20 cellular contexts compared by ENCODE assay signal in the genomic region with DNA sequence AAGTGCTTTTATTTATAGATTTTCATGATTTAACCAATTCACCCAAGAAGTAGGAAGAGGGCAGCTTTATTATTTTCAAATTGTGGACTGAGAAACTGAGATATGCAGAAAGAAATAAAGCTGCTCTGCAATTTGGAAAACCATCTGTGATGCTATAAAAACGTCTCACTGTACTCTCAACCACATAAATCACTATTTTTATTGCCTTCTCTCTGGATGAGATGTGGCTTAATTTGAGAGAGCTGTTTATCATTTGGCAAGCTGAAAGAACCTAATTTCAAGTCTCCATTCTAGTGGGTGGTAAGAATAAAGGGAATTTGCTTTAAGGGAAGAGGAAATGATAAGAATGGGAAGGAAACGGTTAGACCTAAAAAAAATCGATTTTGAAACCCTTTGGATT. TPM values are rescaled to one million over a fixed set of nuclear protein-coding genes. Genes with fewer than 3 reads are reported as not detected.
DNase-seq lines count a peak whose midpoint lies in the region; ATAC-seq and TF ChIP-seq lines count a peak whose summit lies in the region.
"Had no signal": no experiment of that assay in that cellular context is flagged by ENCODE, and none has a peak within 500 bp of the region (broad histone marks: within the 10 kb centered on the region; RNA-seq: fewer than 3 reads in every experiment).

No MANE protein-coding gene starts in this region.

- H4K8ac ChIP-seq in H9 (replicated peaks; ENCODE audit: insufficient read length, low read depth, low read length) = no peak overlapping the region

- TF ChIP-seq CTCF in foreskin fibroblast (IDR thresholded peaks at IDR 0.05; ENCODE audit: low read depth, low read length) (no peak), uterus (IDR thresholded peaks at IDR 0.05) (no peak), H9 (conservative IDR thresholded peaks at IDR 0.05) (no peak)

- peaks cover 0 to 13% of the 10 kb centered on the region in 2 donors for H3K27me3 Mint-ChIP-seq in stimulated activated naive B cell treated with anti-CD40 and anti-IgM and Interleukin-4, amounts not matched to agents 10 μg/mL and 1 μg/mL and 100 μg/mL, for 72 hours
- peaks cover 3% of the 10 kb centered on the region for H3K27me3 Mint-ChIP-seq in H9 (ENCODE audit: low read depth)
- H3K27me3 Mint-ChIP-seq: CD4-positive, CD25-positive, alpha-beta regulatory T cell had no signal

- no peak overlapping the region for H2BK15ac ChIP-seq in H9 (ENCODE audit: low read depth, low read length)

- no peak overlapping the region for H3T11ph ChIP-seq in H9 (ENCODE audit: low read length)

- H3K79me2 ChIP-seq in H9 (ENCODE audit: insufficient read depth, low read length) = no peaks in the 10 kb centered on the region

- intact Hi-C loops in uterus (cut with DNase I; ENCODE audit: low total_unique reads) = no loop called here

- no peak overlapping the region for H2AFZ ChIP-seq in H9 (ENCODE audit: low read length)

- H4K91ac ChIP-seq in H9 (ENCODE audit: insufficient read length, low read depth, low read length) = no peak overlapping the region

- no peak overlapping the region for H3K4me3 Mint-ChIP-seq in stimulated activated naive B cell treated with anti-CD40 and anti-IgM and Interleukin-4, amounts not matched to agents 10 μg/mL and 1 μg/mL and 100 μg/mL, for 72 hours
- no peak overlapping the region for H3K4me3 Mint-ChIP-seq in H9
- H3K4me3 Mint-ChIP-seq: CD4-positive, CD25-positive, alpha-beta regulatory T cell had no signal

- H2BK120ac ChIP-seq in H9 (ENCODE audit: low read depth, low read length, poor library complexity, severe bottlenecking) = no peak overlapping the region

- no peak overlapping the region for H3K27ac Mint-ChIP-seq in stimulated activated naive B cell treated with anti-CD40 and anti-IgM and Interleukin-4, amounts not matched to agents 10 μg/mL and 1 μg/mL and 100 μg/mL, for 72 hours
- no peak overlapping the region for H3K27ac Mint-ChIP-seq in H9
- H3K27ac Mint-ChIP-seq: CD4-positive, CD25-positive, alpha-beta regulatory T cell had no signal

- DNase-seq in NOMO-1 (lab: John Stamatoyannopoulos, UW; ENCODE audit: unreplicated experiment in 2 of 2) (peak; percentile 10 to 19), NOMO-1 treated with dmso at 0.1 percent for 144 hours (lab: John Stamatoyannopoulos, UW; ENCODE audit: unreplicated experiment) (no peak), NCI-H1694 treated with DMSO at 0.1 percent for 48 hours (lab: John Stamatoyannopoulos, UW) (peak; percentile 63), foreskin fibroblast (peak; percentile 28 to 58), uterus (no peak), H9 (no peak), ureter (ENCODE audit: low spot score) (no peak)
- no peak for DNase-seq in stimulated activated naive B cell treated with anti-CD40 and anti-IgM and Interleukin-4, amounts not matched to agents 10 μg/mL and 1 μg/mL and 100 μg/mL, for 72 hours
- DNase-seq: Caco-2; CD4-positive, CD25-positive, alpha-beta regulatory T cell; DMS53; HCEC 1CT; MG63; NCI-H1092 treated with DMSO at 0.1 percent for 48 hours; NCI-H1930; NCI-H510A; NCI-H774; Peyer's patch had no signal

- no peaks in the 10 kb centered on the region for H3K36me3 ChIP-seq in uterus
- H3K36me3 ChIP-seq: MG63, Peyer's patch had no signal

- no peak overlapping the region for H2BK20ac ChIP-seq in H9 (ENCODE audit: low read depth, low read length, poor library complexity, severe bottlenecking)

- H4K5ac ChIP-seq in H9 (ENCODE audit: insufficient read length, low read depth, low read length) = no peak overlapping the region

- H3K9me3 ChIP-seq in uterus (no peaks in the 10 kb centered on the region), H9 (ENCODE audit: control insufficient read depth, low read depth, low read length) (peaks cover 10% of the 10 kb centered on the region)
- H3K9me3 ChIP-seq: MG63 had no signal

- no peak overlapping the region for H3K4ac ChIP-seq in H9 (ENCODE audit: low read depth, low read length)

- H2AK5ac ChIP-seq in H9 (ENCODE audit: insufficient read length, low read length) = no peak overlapping the region

- WGBS in H9 (ENCODE audit: extremely low coverage, insufficient read length, low lambda C conversion rate) = 100% methylated on average over 2 of the region's 3 CpGs

- H3K18ac ChIP-seq in H9 (ENCODE audit: insufficient read length, low read depth, low read length) = no peak overlapping the region

- peaks cover 12 to 25% of the 10 kb centered on the region in 2 donors for H3K4me1 Mint-ChIP-seq in stimulated activated naive B cell treated with anti-CD40 and anti-IgM and Interleukin-4, amounts not matched to agents 10 μg/mL and 1 μg/mL and 100 μg/mL, for 72 hours
- H3K4me1 Mint-ChIP-seq in H9 = peaks cover 2 to 3% of the 10 kb centered on the region in 2 experiments; a peak in 3 of 4 replicates
- H3K4me1 Mint-ChIP-seq: CD4-positive, CD25-positive, alpha-beta regulatory T cell had no signal

- peaks cover 15 to 16% of the 10 kb centered on the region in 2 donors for H3K36me3 Mint-ChIP-seq in stimulated activated naive B cell treated with anti-CD40 and anti-IgM and Interleukin-4, amounts not matched to agents 10 μg/mL and 1 μg/mL and 100 μg/mL, for 72 hours
- peaks cover 19 to 26% (median 22%) of the 10 kb centered on the region in 3 experiments for H3K36me3 Mint-ChIP-seq in H9 (ENCODE audit: insufficient read depth in 1 of 3, low read depth in 3 of 3)
- H3K36me3 Mint-ChIP-seq: CD4-positive, CD25-positive, alpha-beta regulatory T cell had no signal

- H3K27me3 ChIP-seq in uterus (no peaks in the 10 kb centered on the region), H9 (ENCODE audit: insufficient read depth, low read length) (no peaks in the 10 kb centered on the region)
- H3K27me3 ChIP-seq: MG63, Peyer's patch had no signal

- H3K4me2 ChIP-seq in H9 (ENCODE audit: insufficient read depth, insufficient read length, low read length) = no peak overlapping the region
- H3K4me2 ChIP-seq: A549 had no signal

- TF ChIP-seq POLR2A in uterus (IDR thresholded peaks at IDR 0.05) = no peak

- peak overlapping the region; percentile 27 to 40 for H3K27ac ChIP-seq in uterus
- no peak overlapping the region for H3K27ac ChIP-seq in H9 (ENCODE audit: insufficient read length, low read depth, low read length)
- H3K27ac ChIP-seq: A549, Peyer's patch had no signal

- H3K56ac ChIP-seq in H9 (ENCODE audit: insufficient read length, low read depth, low read length) = no peak overlapping the region

- H3K23me2 ChIP-seq in H9 (ENCODE audit: insufficient read length, low read depth, low read length, poor library complexity, severe bottlenecking) = no peaks in the 10 kb centered on the region

- H2BK12ac ChIP-seq in H9 (ENCODE audit: insufficient read length, low read depth, low read length) = no peak overlapping the region

- H3K4me3 ChIP-seq in foreskin fibroblast (ENCODE audit: low read depth in 1 of 2, low read length in 2 of 2) (no peak overlapping the region), uterus (no peak overlapping the region)
- H3K4me3 ChIP-seq: A549, MG63, Peyer's patch had no signal

- no peak for ATAC-seq in stimulated activated naive B cell treated with anti-CD40 and anti-IgM and Interleukin-4, amounts not matched to agents 10 μg/mL and 1 μg/mL and 100 μg/mL, for 72 hours (replicated peaks)
- ATAC-seq: A549, Right ventricle myocardium inferior had no signal

- no peak overlapping the region for H2BK5ac ChIP-seq in H9 (ENCODE audit: insufficient read length, low read length)

- H3K9ac ChIP-seq in H9 (ENCODE audit: extremely low read depth, insufficient read length, low read length) = no peak overlapping the region

- H3K9me3 Mint-ChIP-seq in stimulated activated naive B cell treated with anti-CD40 and anti-IgM and Interleukin-4, amounts not matched to agents 10 μg/mL and 1 μg/mL and 100 μg/mL, for 72 hours = peaks cover 4 to 14% of the 10 kb centered on the region in 2 donors
- H3K9me3 Mint-ChIP-seq in H9 = peaks cover 31 to 32% of the 10 kb centered on the region in 2 experiments

- no peaks in the 10 kb centered on the region for H3K79me1 ChIP-seq in H9 (ENCODE audit: insufficient read depth, low read depth, low read length, poor library complexity, severe bottlenecking)

- no peak overlapping the region for H3K23ac ChIP-seq in H9 (ENCODE audit: insufficient read length, low read depth, low read length)

- no peaks in the 10 kb centered on the region for H4K20me1 ChIP-seq in H9 (ENCODE audit: control insufficient read depth, insufficient read depth, insufficient read length)

- H3K14ac ChIP-seq in H9 (ENCODE audit: insufficient read depth, low read length) = no peak overlapping the region

- H3K4me1 ChIP-seq in uterus (no peaks in the 10 kb centered on the region), H9 (ENCODE audit: insufficient read depth, low read length) (no peaks in the 10 kb centered on the region)
- H3K4me1 ChIP-seq: A549, Peyer's patch had no signal

RNA-seq across cellular contexts. Expression of gene CYP1B1, which starts 49.9 kb away (rescaled TPM):
- total RNA-seq in uterus = 100 to 1,000 TPM in 1 of 4 donors, 10 to 100 TPM in 3; 42.8 to 118 (median 54.5) TPM
- total RNA-seq in H9 (2021) = 2.7 and 2.9 TPM in 2 replicates
- 12.3 TPM for total RNA-seq in ureter
- total RNA-seq: CD4-positive, CD25-positive, alpha-beta regulatory T cell had no signal

Comparison
In these comparisons a context has a peak if more than half of its experiments do, and no peak if none do; other contexts are left out.
1. DNase-seq: peak in NOMO-1 (2 of 2), NCI-H1694 treated with DMSO at 0.1 percent for 48 hours (single experiment) and foreskin fibroblast (2 of 2); none in NOMO-1 treated with dmso at 0.1 percent for 144 hours (single experiment), uterus (0 of 2), stimulated activated naive B cell treated with anti-CD40 and anti-IgM and Interleukin-4, amounts not matched to agents 10 μg/mL and 1 μg/mL and 100 μg/mL, for 72 hours (single experiment), H9 (single experiment) and ureter (single experiment).